ENCODE assay signal across 8 cellular contexts in genomic region chr17:40818343-40818732, GRCh38. TPM values are rescaled to one million over a fixed set of nuclear protein-coding genes. Genes with fewer than 3 reads are reported as not detected.
DNase-seq lines count a peak whose midpoint lies in the region; ATAC-seq and TF ChIP-seq lines count a peak whose summit lies in the region.

No MANE protein-coding gene starts in this region.

- DNase-seq in AG10803 (ENCODE audit: low read depth), result no peak
- no peak for DNase-seq in LNCaP clone FGC (ENCODE audit: low read depth)
- no peak for DNase-seq in colonic mucosa
- peak in 2 of 10 donors; percentile 12 to 33 for DNase-seq in naive thymus-derived CD8-positive, alpha-beta T cell
- no peak for DNase-seq in stimulated activated CD4-positive, alpha-beta T cell treated with anti-CD3 and anti-CD28 coated beads, Interleukin-2, amount 100 ng/mL, for 24 hours
- no peak for DNase-seq in SKM-1 (lab: John Stamatoyannopoulos, UW; ENCODE audit: unreplicated experiment)
- DNase-seq in hypothalamus (lab: John Stamatoyannopoulos, UW), result no peak

- peak overlapping the region; percentile 73 for H3K4me3 ChIP-seq in AG10803 (ENCODE audit: low read length)
- peak overlapping the region; percentile 89 for H3K4me3 ChIP-seq in LNCaP clone FGC (ENCODE audit: low read depth, low read length)
- H3K4me3 ChIP-seq in colonic mucosa, result peak overlapping the region; percentile 60

- H3K4me1 Mint-ChIP-seq in naive thymus-derived CD8-positive, alpha-beta T cell, result peaks cover 5 to 24% (median 17%) of the 10 kb centered on the region in 4 donors

- peaks cover 0 to 20% (median 2%) of the 10 kb centered on the region in 9 donors for H3K9me3 Mint-ChIP-seq in naive thymus-derived CD8-positive, alpha-beta T cell

- H3K4me3 Mint-ChIP-seq in naive thymus-derived CD8-positive, alpha-beta T cell, result peak overlapping the region; percentile 88 to 99 (median 92)

- no peaks in the 10 kb centered on the region for H3K4me1 ChIP-seq in colonic mucosa

- no peak for TF ChIP-seq CTCF in AG10803 (conservative IDR thresholded peaks at IDR 0.05; ENCODE audit: low read length)
- TF ChIP-seq CTCF in LNCaP clone FGC (IDR thresholded peaks at IDR 0.05; ENCODE audit: control insufficient read depth, extremely low read depth, insufficient read depth), result no peak
- no peak for TF ChIP-seq CTCF in colonic mucosa (IDR thresholded peaks at IDR 0.05)

- peaks cover 12 to 19% (median 13%) of the 10 kb centered on the region in 5 donors for H3K27me3 Mint-ChIP-seq in naive thymus-derived CD8-positive, alpha-beta T cell

- H3K27me3 ChIP-seq in colonic mucosa, result no peaks in the 10 kb centered on the region

- intact Hi-C loops in colonic mucosa (cut with DNase I), result no loop called here

- H3K27ac Mint-ChIP-seq in naive thymus-derived CD8-positive, alpha-beta T cell, result peak overlapping the region; percentile 87 to 98 (median 96)

- H3K9me3 ChIP-seq in colonic mucosa, result no peaks in the 10 kb centered on the region

- H3K36me3 ChIP-seq in colonic mucosa, result no peaks in the 10 kb centered on the region

- POLR2A ChIA-PET in naive thymus-derived CD8-positive, alpha-beta T cell (lab: Charles Lee), result interaction anchor here (0.6 to 1.5 kb wide), 12 partner anchors 25 to 871 kb away, joined by 3 to 36 read pairs (median 4); partner anchors contain the start of genes CCR7, EIF1 and KRTAP16-1

- peaks cover 18 to 32% (median 30%) of the 10 kb centered on the region in 3 donors for H3K36me3 Mint-ChIP-seq in naive thymus-derived CD8-positive, alpha-beta T cell

- H3K9ac ChIP-seq in colonic mucosa (ENCODE audit: low read depth in 2 of 2, low read length in 2 of 2), result peak overlapping the region; percentile 26 to 40

- peak overlapping the region; percentile 82 for H3K27ac ChIP-seq in colonic mucosa

- peak in 1 of 2 donors; percentile 13 for ATAC-seq in naive thymus-derived CD8-positive, alpha-beta T cell
- no peak for ATAC-seq in GM19351 (IDR thresholded peaks at IDR 0.05; ENCODE audit: unreplicated experiment)

RNA-seq across cellular contexts. Expression of gene KRT10, which starts 4.1 kb away (rescaled TPM):
- 10 to 100 TPM; 33.6 to 35.1 TPM for total RNA-seq in colonic mucosa
- 10 to 100 TPM; 47.8 to 53.7 TPM for total RNA-seq in naive thymus-derived CD8-positive, alpha-beta T cell
- 100 to 1,000 TPM; 185 to 239 (median 204) TPM for polyA plus RNA-seq in naive thymus-derived CD8-positive, alpha-beta T cell

RNA-seq across cellular contexts. Expression of gene KRT28, which starts 18.6 kb away (rescaled TPM):
- total RNA-seq in colonic mucosa, result not detected
- not detected for total RNA-seq in naive thymus-derived CD8-positive, alpha-beta T cell
- not detected for polyA plus RNA-seq in naive thymus-derived CD8-positive, alpha-beta T cell

RNA-seq across cellular contexts. Expression of gene KRT27, which starts 36.0 kb away (rescaled TPM):
- total RNA-seq in colonic mucosa, result not detected
- total RNA-seq in naive thymus-derived CD8-positive, alpha-beta T cell, result not detected
- polyA plus RNA-seq in naive thymus-derived CD8-positive, alpha-beta T cell, result not detected

RNA-seq across cellular contexts. Expression of gene KRT26, which starts 46.3 kb away (rescaled TPM):
- not detected for total RNA-seq in colonic mucosa
- not detected for total RNA-seq in naive thymus-derived CD8-positive, alpha-beta T cell
- not detected for polyA plus RNA-seq in naive thymus-derived CD8-positive, alpha-beta T cell

RNA-seq across cellular contexts. Expression of gene KRT12, which starts 48.7 kb away (rescaled TPM):
- 1 to 10 TPM; 2.2 to 4.4 TPM for total RNA-seq in colonic mucosa
- total RNA-seq in naive thymus-derived CD8-positive, alpha-beta T cell, result not detected
- polyA plus RNA-seq in naive thymus-derived CD8-positive, alpha-beta T cell, result not detected
